20 cellular contexts compared by ENCODE assay signal in genomic region chr11:111788051-111788450, GRCh38. TPM values are rescaled to one million over a fixed set of nuclear protein-coding genes. Genes with fewer than 3 reads are reported as not detected.
DNase-seq lines count a peak whose midpoint lies in the region; ATAC-seq and TF ChIP-seq lines count a peak whose summit lies in the region.
"Had no signal": no experiment of that assay in that cellular context is flagged by ENCODE, and none has a peak within 500 bp of the region (broad histone marks: within the 10 kb centered on the region; RNA-seq: fewer than 3 reads in every experiment).

No MANE protein-coding gene starts in this region.

- no peak for TF ChIP-seq EP300 in sigmoid colon (IDR thresholded peaks at IDR 0.05)

- DNase-seq in G401 (ENCODE audit: low spot score) (peak; percentile 44), SKM-1 (lab: John Stamatoyannopoulos, UW; ENCODE audit: unreplicated experiment) (peak; percentile 4), left cardiac atrium (peak; percentile 65), sigmoid colon (no peak), vagina (ENCODE audit: extremely low spot score in 2 of 2) (no peak)
- DNase-seq: activated CD4-positive, alpha-beta T cell treated with anti-CD3 and anti-CD28 coated beads for 48 hours; activated T-cell treated with anti-CD3 and anti-CD28 coated beads, Interleukin-2, amount 50 U/mL, for 72 hours; CD4-positive, CD25-positive, alpha-beta regulatory T cell; effector CD4-positive, alpha-beta T cell; erythroblast; foreskin keratinocyte; hypothalamus; IMR-90; NCI-H526 treated with DMSO at 0.1 percent for 48 hours; stimulated activated CD4-positive, alpha-beta T cell treated with anti-CD3 and anti-CD28 coated beads, Interleukin-12 subunit alpha, Interleukin-12 subunit beta, amount 100 ng/mL, for 4 hours; stimulated activated CD4-positive, alpha-beta T cell treated with anti-CD3 and anti-CD28 coated beads, Interleukin-4, amount 100 ng/mL, for 4 hours; T-cell; upper lobe of left lung had no signal

- TF ChIP-seq POLR2A in sigmoid colon (IDR thresholded peaks at IDR 0.05) (no peak), vagina (IDR thresholded peaks at IDR 0.05) (no peak)

- intact Hi-C loops in left cardiac atrium (cut with DNase I): loop anchor here in 1 of 2 donors (2.0 kb wide), 1 partner anchor 31 kb away; no protein-coding TSS in a partner anchor
- intact Hi-C loops in sigmoid colon (cut with DNase I): no loop called here
- intact Hi-C loops in vagina (cut with DNase I): no loop called here

- ATAC-seq in left cardiac atrium: peak; percentile 92 to 94
- no peak for ATAC-seq in GM19351 (IDR thresholded peaks at IDR 0.05; ENCODE audit: unreplicated experiment)
- no peak for ATAC-seq in HG03521 (IDR thresholded peaks at IDR 0.05; ENCODE audit: unreplicated experiment)
- ATAC-seq: activated T-cell treated with anti-CD3 and anti-CD28 coated beads, Interleukin-2, amount 50 U/mL, for 72 hours; foreskin keratinocyte; T-cell had no signal

- H3K27me3 ChIP-seq in sigmoid colon (no peaks in the 10 kb centered on the region), vagina (no peaks in the 10 kb centered on the region)
- H3K27me3 ChIP-seq: foreskin keratinocyte, upper lobe of left lung had no signal

- H3K4me1 ChIP-seq in sigmoid colon (peaks cover 0 to 14% (median 9%) of the 10 kb centered on the region in 4 donors), vagina (no peaks in the 10 kb centered on the region)
- H3K4me1 ChIP-seq: upper lobe of left lung had no signal

- H3K4me3 ChIP-seq in sigmoid colon (no peak overlapping the region), vagina (no peak overlapping the region)
- H3K4me3 ChIP-seq: upper lobe of left lung had no signal

- H3K36me3 ChIP-seq in sigmoid colon (peaks cover 3 to 33% (median 9%) of the 10 kb centered on the region in 4 donors), vagina (peaks cover 0 to 25% of the 10 kb centered on the region in 2 donors)

- in situ Hi-C loops in G401 (cut with HindIII; ENCODE audit: low sequenced_read_pairs): no loop called here

- 77 to 85% methylated on average over 2 of the region's 2 CpGs for WGBS in sigmoid colon, 2 donors

- no peaks in the 10 kb centered on the region for H3K9me3 ChIP-seq in sigmoid colon
- H3K9me3 ChIP-seq in vagina: no peaks in the 10 kb centered on the region
- H3K9me3 ChIP-seq: upper lobe of left lung had no signal

- TF ChIP-seq CTCF in sigmoid colon (IDR thresholded peaks at IDR 0.05): no peak
- no peak for TF ChIP-seq CTCF in vagina (IDR thresholded peaks at IDR 0.05)

- H3K27ac ChIP-seq in sigmoid colon (peak overlapping the region in 3 of 4 donors; percentile 10 to 55 (median 42)), vagina (no peak overlapping the region)
- H3K27ac ChIP-seq: foreskin keratinocyte, upper lobe of left lung had no signal

RNA-seq across cellular contexts. Expression of gene PPP2R1B, which starts 21.9 kb away (rescaled TPM):
- total RNA-seq in G401 (2014; rRNA removed; shearing (Covaris generic)): 115 and 118 TPM in 2 replicates
- total RNA-seq in left cardiac atrium (10 to 100 TPM; 30.3 to 37.2 TPM), sigmoid colon (10 to 100 TPM; 13.5 to 16.0 (median 14.8) TPM), vagina (35.6 TPM)
- polyA plus RNA-seq in sigmoid colon: 10 to 100 TPM in 2 of 3 donors, 1 to 10 TPM in 1; 9.0 to 17.8 (median 14.9) TPM

Comparison
In these comparisons a context has a peak if more than half of its experiments do, and no peak if none do; other contexts are left out.
1. DNase-seq: peak in G401 (single experiment), SKM-1 (single experiment) and left cardiac atrium (single experiment); none in sigmoid colon (single experiment) and vagina (0 of 2).
2. ATAC-seq: peak in left cardiac atrium (2 of 2); none in GM19351 (single experiment) and HG03521 (single experiment).